In genomic region chr3:185332026-185332735, GRCh38 we compare ENCODE assay signal across 9 cellular contexts. TPM values are rescaled to one million over a fixed set of nuclear protein-coding genes. Genes with fewer than 3 reads are reported as not detected.
DNase-seq lines count a peak whose midpoint lies in the region; ATAC-seq and TF ChIP-seq lines count a peak whose summit lies in the region.
"Had no signal": no experiment of that assay in that cellular context is flagged by ENCODE, and none has a peak within 500 bp of the region (broad histone marks: within the 10 kb centered on the region; RNA-seq: fewer than 3 reads in every experiment).

No MANE protein-coding gene starts in this region.

- DNase-seq in MCF 10A (ENCODE audit: unreplicated experiment), result peak; percentile 89
- no peak for DNase-seq in breast epithelium (ENCODE audit: low spot score in 2 of 2)
- peak; percentile 52 for DNase-seq in NCI-H128 (lab: John Stamatoyannopoulos, UW; ENCODE audit: unreplicated experiment)
- DNase-seq in activated B cell treated with CpG ODN at 0.5 μM for 24 hours, result no peak
- DNase-seq in mesenchymal stem cell, result peak; percentile 84
- DNase-seq in stimulated activated CD4-positive, alpha-beta T cell treated with anti-CD3 and anti-CD28 coated beads, Interleukin-12 subunit alpha, Interleukin-12 subunit beta, amount 100 ng/mL, for 4 hours, result no peak
- DNase-seq in CD4-positive, alpha-beta memory T cell, result no peak

- H3K27ac Mint-ChIP-seq in MCF 10A (ENCODE audit: low read depth, unreplicated experiment) (peak overlapping the region; percentile 80), activated B cell treated with CpG ODN at 0.5 μM for 24 hours (no peak overlapping the region)
- no peak overlapping the region for H3K27ac Mint-ChIP-seq in CD4-positive, alpha-beta memory T cell

- no peak overlapping the region for H3K4ac ChIP-seq in mesenchymal stem cell (ENCODE audit: low read depth in 1 of 2, low read length in 2 of 2)

- no peaks in the 10 kb centered on the region for H3K36me3 Mint-ChIP-seq in MCF 10A (ENCODE audit: insufficient read depth, unreplicated experiment)
- no peaks in the 10 kb centered on the region for H3K36me3 Mint-ChIP-seq in activated B cell treated with CpG ODN at 0.5 μM for 24 hours (ENCODE audit: low read depth)
- no peaks in the 10 kb centered on the region for H3K36me3 Mint-ChIP-seq in CD4-positive, alpha-beta memory T cell
- H3K36me3 Mint-ChIP-seq: brain had no signal

- no peak overlapping the region for H2BK15ac ChIP-seq in mesenchymal stem cell (ENCODE audit: low read depth, poor library complexity, severe bottlenecking)

- H3K27me3 ChIP-seq in breast epithelium (no peaks in the 10 kb centered on the region), mesenchymal stem cell (ENCODE audit: control insufficient read depth in 1 of 2, insufficient read depth in 1 of 2, low read length in 2 of 2) (no peaks in the 10 kb centered on the region)
- no peaks in the 10 kb centered on the region for H3K27me3 ChIP-seq in CD4-positive, alpha-beta memory T cell (ENCODE audit: insufficient read depth, low read length)

- H3K27me3 Mint-ChIP-seq in MCF 10A (ENCODE audit: insufficient read depth, unreplicated experiment) (no peaks in the 10 kb centered on the region), activated B cell treated with CpG ODN at 0.5 μM for 24 hours (no peaks in the 10 kb centered on the region)
- H3K27me3 Mint-ChIP-seq in CD4-positive, alpha-beta memory T cell, result no peaks in the 10 kb centered on the region

- CTCF ChIA-PET in MCF 10A (lab: Yijun Ruan, JAX) (interaction anchor here (0.6 to 1.6 kb wide), 5 partner anchors 13 to 243 kb away, joined by 3 to 5 read pairs (median 3); partner anchors contain the start of gene MAP3K13), activated B cell treated with CpG ODN at 0.5 μM for 24 hours (lab: Charles Lee) (no interaction called here)
- CTCF ChIA-PET in CD4-positive, alpha-beta memory T cell (lab: Charles Lee; ENCODE audit: partially characterized antibody), result no interaction called here

- no peaks in the 10 kb centered on the region for H3K9me3 Mint-ChIP-seq in MCF 10A (ENCODE audit: unreplicated experiment)
- H3K9me3 Mint-ChIP-seq in activated B cell treated with CpG ODN at 0.5 μM for 24 hours, result no peaks in the 10 kb centered on the region
- no peaks in the 10 kb centered on the region for H3K9me3 Mint-ChIP-seq in CD4-positive, alpha-beta memory T cell
- H3K9me3 Mint-ChIP-seq: brain had no signal

- no peak overlapping the region for H4K8ac ChIP-seq in mesenchymal stem cell (ENCODE audit: low read length)

- no peak overlapping the region for H3K18ac ChIP-seq in mesenchymal stem cell (ENCODE audit: low read depth in 1 of 2, low read length in 2 of 2)

- no peak overlapping the region for H3K23ac ChIP-seq in mesenchymal stem cell (ENCODE audit: low read length in 2 of 2)

- H4K91ac ChIP-seq in mesenchymal stem cell (ENCODE audit: low read length), result no peak overlapping the region

- intact Hi-C loops in MCF 10A (cut with micrococcal nuclease) (no loop called here), breast epithelium (cut with DNase I; ENCODE audit: low total_unique reads) (no loop called here), activated B cell treated with CpG ODN at 0.5 μM for 24 hours (cut with micrococcal nuclease) (no loop called here)
- intact Hi-C loops in CD4-positive, alpha-beta memory T cell (cut with micrococcal nuclease), result no loop called here

- TF ChIP-seq CTCF in MCF 10A (IDR thresholded peaks at IDR 0.05; ENCODE audit: unreplicated experiment), result no peak
- TF ChIP-seq CTCF in breast epithelium (IDR thresholded peaks at IDR 0.05), result no peak
- no peak for TF ChIP-seq CTCF in activated B cell treated with CpG ODN at 0.5 μM for 24 hours (IDR thresholded peaks at IDR 0.05)

- no peaks in the 10 kb centered on the region for H3K36me3 ChIP-seq in breast epithelium
- H3K36me3 ChIP-seq in mesenchymal stem cell (ENCODE audit: control insufficient read depth in 1 of 2, insufficient read depth in 2 of 2, low read depth in 1 of 2, low read length in 2 of 2), result no peaks in the 10 kb centered on the region
- H3K36me3 ChIP-seq in CD4-positive, alpha-beta memory T cell (ENCODE audit: insufficient read depth, low read length), result no peaks in the 10 kb centered on the region

- no CpG with 5 or more reads among the region's 3 CpGs for WGBS in mesenchymal stem cell

- H3K14ac ChIP-seq in mesenchymal stem cell (ENCODE audit: low read length in 2 of 2), result no peak overlapping the region

- H2AK5ac ChIP-seq in mesenchymal stem cell (ENCODE audit: low read length, severe bottlenecking), result no peak overlapping the region

- no peak overlapping the region for H2BK12ac ChIP-seq in mesenchymal stem cell (ENCODE audit: low read length in 2 of 2)

- BruUV-seq in MCF 10A (replicated peaks; lab: Mats Ljungman, UMichigan), result no TSS peak

- no peaks in the 10 kb centered on the region for H3K4me1 ChIP-seq in breast epithelium
- no peaks in the 10 kb centered on the region for H3K4me1 ChIP-seq in mesenchymal stem cell (ENCODE audit: control insufficient read depth, insufficient read depth, low read depth, low read length)
- H3K4me1 ChIP-seq in CD4-positive, alpha-beta memory T cell (ENCODE audit: insufficient read depth, low read length), result no peaks in the 10 kb centered on the region

- TF ChIP-seq POLR2A in breast epithelium (IDR thresholded peaks at IDR 0.05), result no peak

- no peak overlapping the region for H3K9ac ChIP-seq in mesenchymal stem cell (ENCODE audit: low read length)

- H2BK5ac ChIP-seq in mesenchymal stem cell (ENCODE audit: low read depth, low read length, poor library complexity, severe bottlenecking), result no peak overlapping the region

- H3K4me3 ChIP-seq in breast epithelium (no peak overlapping the region), mesenchymal stem cell (ENCODE audit: insufficient read depth in 1 of 2, low read depth in 1 of 2, low read length in 2 of 2) (no peak overlapping the region)
- H3K4me3 ChIP-seq in CD4-positive, alpha-beta memory T cell (ENCODE audit: low read length in 2 of 2), result no peak overlapping the region

- H3K4me2 ChIP-seq in mesenchymal stem cell (ENCODE audit: low read length, poor library complexity, severe bottlenecking), result no peak overlapping the region

- H3K4me3 Mint-ChIP-seq in MCF 10A (ENCODE audit: unreplicated experiment) (peak overlapping the region; percentile 57), activated B cell treated with CpG ODN at 0.5 μM for 24 hours (no peak overlapping the region)
- H3K4me3 Mint-ChIP-seq in CD4-positive, alpha-beta memory T cell, result no peak overlapping the region

- peaks cover 20% of the 10 kb centered on the region for H3K4me1 Mint-ChIP-seq in MCF 10A (ENCODE audit: insufficient read depth, unreplicated experiment)
- peaks cover 10% of the 10 kb centered on the region for H3K4me1 Mint-ChIP-seq in activated B cell treated with CpG ODN at 0.5 μM for 24 hours
- H3K4me1 Mint-ChIP-seq in CD4-positive, alpha-beta memory T cell, result no peaks in the 10 kb centered on the region

- H3K27ac ChIP-seq in breast epithelium, result peak overlapping the region in 1 of 2 donors; percentile 73
- H3K27ac ChIP-seq in mesenchymal stem cell (ENCODE audit: low read length, poor library complexity, severe bottlenecking), result peak overlapping the region; percentile 44
- H3K27ac ChIP-seq in CD4-positive, alpha-beta memory T cell (ENCODE audit: low read depth, low read length), result no peak overlapping the region

- ATAC-seq in HG02840 (IDR thresholded peaks at IDR 0.05; ENCODE audit: low FRiP score, unreplicated experiment) (peak; percentile 98), activated B cell treated with CpG ODN at 0.5 μM for 24 hours (ENCODE audit: low read depth) (peak; percentile 68)

- H2AFZ ChIP-seq in mesenchymal stem cell (ENCODE audit: low read depth, low read length), result no peak overlapping the region

- H3K9me3 ChIP-seq in breast epithelium (no peaks in the 10 kb centered on the region), mesenchymal stem cell (ENCODE audit: control insufficient read depth, low read length) (no peaks in the 10 kb centered on the region)
- H3K9me3 ChIP-seq in CD4-positive, alpha-beta memory T cell (ENCODE audit: control insufficient read depth in 1 of 2, low read length in 2 of 2), result no peaks in the 10 kb centered on the region

- no peak overlapping the region for H2BK120ac ChIP-seq in mesenchymal stem cell (ENCODE audit: low read depth, low read length)

- POLR2A ChIA-PET in MCF 10A (lab: Yijun Ruan, JAX), result interaction anchor here (0.8 to 3.5 kb wide), 6 partner anchors 10 to 49 kb away, joined by 3 to 17 read pairs (median 3); partner anchors contain the start of gene MAP3K13
- POLR2A ChIA-PET in activated B cell treated with CpG ODN at 0.5 μM for 24 hours (lab: Charles Lee), result interaction anchor here (0.7 kb wide), 1 partner anchor 410 kb away, joined by 3 read pairs; no protein-coding TSS in a partner anchor
- POLR2A ChIA-PET in CD4-positive, alpha-beta memory T cell (lab: Charles Lee; ENCODE audit: partially characterized antibody), result no interaction called here

- peaks cover 7% of the 10 kb centered on the region for H3K79me1 ChIP-seq in mesenchymal stem cell (replicated peaks; ENCODE audit: low read length, poor library complexity, severe bottlenecking)

RNA-seq across cellular contexts. Expression of gene MAP3K13, which starts 30.8 kb away (rescaled TPM):
- total RNA-seq in MCF 10A (2022) (15.8 and 23.7 TPM in 2 replicates), breast epithelium (10 to 100 TPM in 2 of 3 donors, 1 to 10 TPM in 1; 9.1 to 34.7 (median 23.9) TPM), activated B cell treated with CpG ODN at 0.5 μM for 24 hours (10.5 and 10.6 TPM in 2 replicates)
- 34.5 TPM for polyA plus RNA-seq in mesenchymal stem cell (2013, experiment 1 of 2)
- 37.7 TPM for polyA plus RNA-seq in mesenchymal stem cell (2013, experiment 2 of 2)
- total RNA-seq in CD4-positive, alpha-beta memory T cell, result 1 to 10 TPM; 8.7 to 9.3 TPM
- polyA plus RNA-seq in CD4-positive, alpha-beta memory T cell, result 10 to 100 TPM; 41.5 to 47.9 TPM

Comparison
In these comparisons a context has a peak if more than half of its experiments do, and no peak if none do; other contexts are left out.
1. DNase-seq: peak in MCF 10A (single experiment), NCI-H128 (single experiment) and mesenchymal stem cell (single experiment); none in breast epithelium (0 of 2), activated B cell treated with CpG ODN at 0.5 μM for 24 hours (single experiment), stimulated activated CD4-positive, alpha-beta T cell treated with anti-CD3 and anti-CD28 coated beads, Interleukin-12 subunit alpha, Interleukin-12 subunit beta, amount 100 ng/mL, for 4 hours (single experiment) and CD4-positive, alpha-beta memory T cell (0 of 5).